Comparison of ENCODE assay signal across 10 cellular contexts in the genomic region with DNA sequence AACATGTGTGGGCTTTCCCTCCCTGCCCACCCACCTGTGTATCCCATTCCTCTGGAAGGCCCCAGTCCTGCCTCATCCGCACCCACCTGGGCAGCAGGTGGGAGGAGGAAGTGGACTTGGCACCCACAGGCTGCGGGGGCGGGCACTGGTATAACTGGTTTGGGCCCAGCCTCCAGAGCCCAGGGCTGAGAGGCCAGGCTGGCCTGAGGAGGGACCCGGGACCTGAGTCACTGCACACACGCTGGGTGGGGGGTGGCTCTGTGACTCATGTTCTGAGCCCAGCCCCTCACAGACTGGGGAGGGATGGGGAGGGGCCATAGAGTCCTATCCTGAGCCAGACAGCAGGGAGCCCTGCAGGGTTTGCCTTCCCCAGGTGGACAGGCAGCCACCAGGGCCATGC. TPM values are rescaled to one million over a fixed set of nuclear protein-coding genes. Genes with fewer than 3 reads are reported as not detected.
DNase-seq lines count a peak whose midpoint lies in the region; ATAC-seq and TF ChIP-seq lines count a peak whose summit lies in the region.
"Had no signal": no experiment of that assay in that cellular context is flagged by ENCODE, and none has a peak within 500 bp of the region (broad histone marks: within the 10 kb centered on the region; RNA-seq: fewer than 3 reads in every experiment).

No MANE protein-coding gene starts in this region.

- H3K36me3 Mint-ChIP-seq in activated CD4-positive, alpha-beta T cell treated with anti-CD3 and anti-CD28 coated beads, Interleukin-2, amount 10 ng/mL, durations not matched to agents 24 days and 14 days (ENCODE audit: low read depth): no peaks in the 10 kb centered on the region
- H3K36me3 Mint-ChIP-seq in mesothelial cell of epicardium: no peaks in the 10 kb centered on the region
- H3K36me3 Mint-ChIP-seq: brain had no signal

- no peaks in the 10 kb centered on the region for H3K4me1 ChIP-seq in HEK293 (ENCODE audit: control insufficient read depth, insufficient read depth, low read length)

- no peak overlapping the region for H3K27ac Mint-ChIP-seq in activated CD4-positive, alpha-beta T cell treated with anti-CD3 and anti-CD28 coated beads, Interleukin-2, amount 10 ng/mL, durations not matched to agents 24 days and 14 days
- no peak overlapping the region for H3K27ac Mint-ChIP-seq in mesothelial cell of epicardium
- H3K27ac Mint-ChIP-seq: brain had no signal

- no peaks in the 10 kb centered on the region for H3K9me3 ChIP-seq in HEK293 (ENCODE audit: control insufficient read depth, insufficient read depth, low read depth, low read length)
- H3K9me3 ChIP-seq: thoracic aorta had no signal

- no peak overlapping the region for H3K27ac ChIP-seq in HEK293 (ENCODE audit: extremely low read depth, low read depth, low read length)
- H3K27ac ChIP-seq: thoracic aorta had no signal

- H3K4me1 Mint-ChIP-seq in activated CD4-positive, alpha-beta T cell treated with anti-CD3 and anti-CD28 coated beads, Interleukin-2, amount 10 ng/mL, durations not matched to agents 24 days and 14 days: no peaks in the 10 kb centered on the region
- peaks cover 10% of the 10 kb centered on the region for H3K4me1 Mint-ChIP-seq in mesothelial cell of epicardium

- CTCF ChIA-PET in HEK293 (lab: Yijun Ruan, JAX): interaction anchor here (0.6 to 1.5 kb wide), 2 partner anchors 18 to 302 kb away, joined by 4 read pairs; no protein-coding TSS in a partner anchor

- H3K4me3 Mint-ChIP-seq in activated CD4-positive, alpha-beta T cell treated with anti-CD3 and anti-CD28 coated beads, Interleukin-2, amount 10 ng/mL, durations not matched to agents 24 days and 14 days: no peak overlapping the region
- no peak overlapping the region for H3K4me3 Mint-ChIP-seq in mesothelial cell of epicardium
- H3K4me3 Mint-ChIP-seq: brain had no signal

- intact Hi-C loops in left colon (cut with DNase I, micrococcal nuclease): no loop called here
- intact Hi-C loops in activated CD4-positive, alpha-beta T cell treated with anti-CD3 and anti-CD28 coated beads, Interleukin-2, amount 10 ng/mL, durations not matched to agents 24 days and 14 days (cut with micrococcal nuclease): no loop called here

- POLR2A ChIA-PET in HEK293 (lab: Yijun Ruan, JAX): interaction anchor here (3.1 kb wide), 1 partner anchor 17 kb away, joined by 15 read pairs; the partner anchor contains the start of gene PHLDA2

- DNase-seq in A172 (ENCODE audit: low spot score) (peak; percentile 97), astrocyte of the hippocampus (ENCODE audit: low read depth, low spot score) (peak; percentile 94), left colon (peak; percentile 93 to 97), Ammon's horn (ENCODE audit: low spot score) (no peak), mesothelial cell of epicardium (ENCODE audit: low spot score in 2 of 2, unreplicated experiment in 2 of 2) (no peak)
- DNase-seq in activated CD4-positive, alpha-beta T cell treated with anti-CD3 and anti-CD28 coated beads, Interleukin-2, amount 10 ng/mL, durations not matched to agents 24 days and 14 days: no peak

- no peaks in the 10 kb centered on the region for H3K27me3 Mint-ChIP-seq in activated CD4-positive, alpha-beta T cell treated with anti-CD3 and anti-CD28 coated beads, Interleukin-2, amount 10 ng/mL, durations not matched to agents 24 days and 14 days
- H3K27me3 Mint-ChIP-seq in mesothelial cell of epicardium (ENCODE audit: low read depth): no peaks in the 10 kb centered on the region

- no peaks in the 10 kb centered on the region for H3K9me3 Mint-ChIP-seq in activated CD4-positive, alpha-beta T cell treated with anti-CD3 and anti-CD28 coated beads, Interleukin-2, amount 10 ng/mL, durations not matched to agents 24 days and 14 days
- H3K9me3 Mint-ChIP-seq in mesothelial cell of epicardium: no peaks in the 10 kb centered on the region
- H3K9me3 Mint-ChIP-seq: brain had no signal

- no peak overlapping the region for H3K4me3 ChIP-seq in HEK293 (ENCODE audit: low read depth, low read length)
- H3K4me3 ChIP-seq: thoracic aorta had no signal

- H3K36me3 ChIP-seq in HEK293 (ENCODE audit: control insufficient read depth in 2 of 2, insufficient read depth in 1 of 2, low read length in 2 of 2): no peaks in the 10 kb centered on the region
- H3K36me3 ChIP-seq: thoracic aorta had no signal

- TF ChIP-seq CTCF in HEK293 (tag by site-specific recombination; IDR thresholded peaks at IDR 0.05) (no peak), mesothelial cell of epicardium (IDR thresholded peaks at IDR 0.05; ENCODE audit: unreplicated experiment) (no peak)

- peak; percentile 86 for ATAC-seq in left colon
- no peak for ATAC-seq in GM18907 (IDR thresholded peaks at IDR 0.05; ENCODE audit: unreplicated experiment)

TF ChIP-seq in HEK293, 187 proteins besides CTCF, POLR2A, EP300 and RAD21 (continues in another document):
- TF ChIP-seq ZNF37A (tag by site-specific recombination; IDR thresholded peaks at IDR 0.05) (no peak), SALL2 (tag by site-specific recombination; IDR thresholded peaks at IDR 0.05; ENCODE audit: borderline replicate concordance) (no peak), ZNF791 (tag by site-specific recombination; IDR thresholded peaks at IDR 0.05) (no peak), ZNF324 (tag by site-specific recombination; IDR thresholded peaks at IDR 0.05) (no peak), INSM2 (tag by site-specific recombination; IDR thresholded peaks at IDR 0.05) (no peak), GLIS2 (tag by site-specific recombination; IDR thresholded peaks at IDR 0.05) (peak; percentile 73), KLF17 (tag by site-specific recombination; IDR thresholded peaks at IDR 0.05) (peak; percentile 74), HOXA7 (CRISPR knock-in tag; IDR thresholded peaks at IDR 0.05; ENCODE audit: borderline replicate concordance) (no peak), SP3 (tag by site-specific recombination; IDR thresholded peaks at IDR 0.05) (peak; percentile 59), ZNF596 (tag by site-specific recombination; IDR thresholded peaks at IDR 0.05) (no peak), TRIM28 (IDR thresholded peaks at IDR 0.05; ENCODE audit: borderline replicate concordance, low read length) (no peak), ZNF404 (tag by site-specific recombination; IDR thresholded peaks at IDR 0.05) (no peak)
- TF ChIP-seq, protein P1, sequence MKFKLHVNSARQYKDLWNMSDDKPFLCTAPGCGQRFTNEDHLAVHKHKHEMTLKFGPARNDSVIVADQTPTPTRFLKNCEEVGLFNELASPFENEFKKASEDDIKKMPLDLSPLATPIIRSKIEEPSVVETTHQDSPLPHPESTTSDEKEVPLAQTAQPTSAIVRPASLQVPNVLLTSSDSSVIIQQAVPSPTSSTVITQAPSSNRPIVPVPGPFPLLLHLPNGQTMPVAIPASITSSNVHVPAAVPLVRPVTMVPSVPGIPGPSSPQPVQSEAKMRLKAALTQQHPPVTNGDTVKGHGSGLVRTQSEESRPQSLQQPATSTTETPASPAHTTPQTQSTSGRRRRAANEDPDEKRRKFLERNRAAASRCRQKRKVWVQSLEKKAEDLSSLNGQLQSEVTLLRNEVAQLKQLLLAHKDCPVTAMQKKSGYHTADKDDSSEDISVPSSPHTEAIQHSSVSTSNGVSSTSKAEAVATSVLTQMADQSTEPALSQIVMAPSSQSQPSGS (tag by site-specific recombination; IDR thresholded peaks at IDR 0.05; ENCODE audit: low read depth): no peak
- TF ChIP-seq, protein P2, sequence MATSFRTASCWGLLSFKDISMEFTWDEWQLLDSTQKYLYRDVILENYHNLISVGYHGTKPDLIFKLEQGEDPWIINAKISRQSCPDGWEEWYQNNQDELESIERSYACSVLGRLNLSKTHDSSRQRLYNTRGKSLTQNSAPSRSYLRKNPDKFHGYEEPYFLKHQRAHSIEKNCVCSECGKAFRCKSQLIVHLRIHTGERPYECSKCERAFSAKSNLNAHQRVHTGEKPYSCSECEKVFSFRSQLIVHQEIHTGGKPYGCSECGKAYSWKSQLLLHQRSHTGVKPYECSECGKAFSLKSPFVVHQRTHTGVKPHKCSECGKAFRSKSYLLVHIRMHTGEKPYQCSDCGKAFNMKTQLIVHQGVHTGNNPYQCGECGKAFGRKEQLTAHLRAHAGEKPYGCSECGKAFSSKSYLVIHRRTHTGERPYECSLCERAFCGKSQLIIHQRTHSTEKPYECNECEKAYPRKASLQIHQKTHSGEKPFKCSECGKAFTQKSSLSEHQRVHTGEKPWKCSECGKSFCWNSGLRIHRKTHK (tag by site-specific recombination; IDR thresholded peaks at IDR 0.05): no peak

RNA-seq across cellular contexts. Expression of gene PHLDA2, which starts 16.7 kb away (rescaled TPM):
- 30.8 and 34.4 TPM in 2 replicates for total RNA-seq in A172 (2014; rRNA removed; shearing (Covaris generic))
- total RNA-seq in left colon: 10 to 100 TPM; 29.9 to 36.7 TPM
- 25.5 and 26.7 TPM in 2 replicates for total RNA-seq in activated CD4-positive, alpha-beta T cell treated with anti-CD3 and anti-CD28 coated beads, Interleukin-2, amount 10 ng/mL, durations not matched to agents 24 days and 14 days
- total RNA-seq in mesothelial cell of epicardium: 1.3 to 1.9 TPM (median 1.5 TPM) in 3 replicates

RNA-seq across cellular contexts. Expression of gene CDKN1C, which starts 26.9 kb away (rescaled TPM):
- total RNA-seq in A172 (2014; rRNA removed; shearing (Covaris generic)): 32.5 and 40.5 TPM in 2 replicates
- total RNA-seq in left colon (10 to 100 TPM in 1 of 2 donors, 1 to 10 TPM in 1; 5.8 to 10.6 TPM), mesothelial cell of epicardium (132 to 148 TPM (median 146 TPM) in 3 replicates)
- total RNA-seq in activated CD4-positive, alpha-beta T cell treated with anti-CD3 and anti-CD28 coated beads, Interleukin-2, amount 10 ng/mL, durations not matched to agents 24 days and 14 days: 1.8 and 2.0 TPM in 2 replicates

Comparison
In these comparisons a context has a peak if more than half of its experiments do, and no peak if none do; other contexts are left out.
1. DNase-seq: peak in A172 (single experiment), astrocyte of the hippocampus (single experiment) and left colon (2 of 2); none in Ammon's horn (single experiment), activated CD4-positive, alpha-beta T cell treated with anti-CD3 and anti-CD28 coated beads, Interleukin-2, amount 10 ng/mL, durations not matched to agents 24 days and 14 days (single experiment) and mesothelial cell of epicardium (0 of 2).